Comparison of ENCODE assay signal across 25 cellular contexts in the genomic region with DNA sequence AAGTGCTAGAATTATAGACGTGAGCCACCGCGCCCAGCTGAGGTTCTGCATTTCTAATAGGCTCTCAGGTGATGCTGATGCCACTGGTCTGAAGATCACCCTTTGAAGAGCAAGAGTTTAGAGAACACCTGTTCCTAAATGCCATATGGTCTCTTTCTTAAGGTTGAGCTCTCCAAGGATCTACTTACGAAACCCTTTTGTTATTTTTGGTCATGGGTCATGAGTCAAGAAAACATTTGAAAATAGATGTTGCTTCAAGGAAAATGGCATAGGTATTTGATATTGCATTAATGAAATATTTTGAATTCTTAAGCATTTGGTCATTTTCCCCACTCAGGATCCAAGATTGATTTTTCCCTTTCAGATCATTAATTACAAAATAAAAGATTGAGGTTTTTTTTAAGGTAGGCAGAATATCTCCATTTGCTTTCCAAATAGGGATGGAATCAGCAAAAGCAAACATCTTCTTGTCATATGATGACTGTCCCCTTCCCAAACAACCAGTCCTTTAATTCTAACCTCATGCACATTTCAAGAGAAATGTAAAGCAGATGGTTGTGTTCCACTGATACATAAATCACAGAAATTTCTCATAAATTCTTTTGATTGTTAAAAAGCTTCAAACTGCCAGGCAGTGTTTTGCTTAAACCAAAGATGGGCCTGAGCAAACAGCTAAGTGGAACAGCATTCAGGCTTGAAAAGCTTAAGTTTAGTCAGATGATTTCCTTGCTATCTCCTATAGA.
DNase-seq lines count a peak whose midpoint lies in the region; ATAC-seq, FAIRE-seq and TF ChIP-seq lines count a peak whose summit lies in the region.
"Had no signal": no experiment of that assay in that cellular context is flagged by ENCODE, and none has a peak within 500 bp of the region (broad histone marks: within the 10 kb centered on the region; RNA-seq: fewer than 3 reads in every experiment).

No MANE protein-coding gene starts in this region.

- H3K79me2 ChIP-seq in astrocyte (ENCODE audit: insufficient read depth, low read length) = no peaks in the 10 kb centered on the region

- H3K4me3 ChIP-seq in astrocyte (ENCODE audit: insufficient read depth, low read depth, low read length) (no peak overlapping the region), spleen (no peak overlapping the region), sigmoid colon (no peak overlapping the region), uterus (no peak overlapping the region)
- H3K4me3 ChIP-seq: MG63, Peyer's patch, SJCRH30 had no signal

- no peaks in the 10 kb centered on the region for H3K27me3 ChIP-seq in astrocyte (ENCODE audit: insufficient read depth, low read length)
- H3K27me3 ChIP-seq in spleen (replicated peaks in 1 of 7) = no peaks in the 10 kb centered on the region
- no peaks in the 10 kb centered on the region for H3K27me3 ChIP-seq in sigmoid colon
- H3K27me3 ChIP-seq in uterus = no peaks in the 10 kb centered on the region
- H3K27me3 ChIP-seq: Peyer's patch, SJCRH30 had no signal

- no peaks in the 10 kb centered on the region for H3K27me3 Mint-ChIP-seq in astrocyte (ENCODE audit: low read depth, unreplicated experiment)
- H3K27me3 Mint-ChIP-seq: CD8-positive, alpha-beta memory T cell had no signal

- no peak overlapping the region for H3K27ac Mint-ChIP-seq in astrocyte (ENCODE audit: unreplicated experiment)
- H3K27ac Mint-ChIP-seq: CD8-positive, alpha-beta memory T cell; IgD-negative memory B cell had no signal

- no peak overlapping the region for H3K4me2 ChIP-seq in astrocyte (ENCODE audit: low read length)

- TF ChIP-seq POLR2A in spleen (IDR thresholded peaks at IDR 0.05) (no peak), sigmoid colon (IDR thresholded peaks at IDR 0.05) (no peak), uterus (IDR thresholded peaks at IDR 0.05) (no peak)

- intact Hi-C loops in spleen (cut with DNase I; ENCODE audit: low total_unique reads) = no loop called here
- intact Hi-C loops in sigmoid colon (cut with DNase I) = no loop called here
- intact Hi-C loops in sciatic nerve (cut with DNase I) = no loop called here
- intact Hi-C loops in uterus (cut with DNase I; ENCODE audit: low total_unique reads) = no loop called here

- no peak overlapping the region for H3K4me3 Mint-ChIP-seq in astrocyte (ENCODE audit: unreplicated experiment)
- H3K4me3 Mint-ChIP-seq: CD8-positive, alpha-beta memory T cell; IgD-negative memory B cell had no signal

- no peak for FAIRE-seq in astrocyte (lab: Jason Lieb, UNC)
- FAIRE-seq: A204.1, G401.6, GM12892 had no signal

- H3K27ac ChIP-seq in astrocyte (ENCODE audit: low read depth, low read length) (no peak overlapping the region), spleen (no peak overlapping the region), sigmoid colon (no peak overlapping the region), uterus (no peak overlapping the region)
- H3K27ac ChIP-seq: C4-2B, Peyer's patch, SJCRH30 had no signal

- H3K36me3 ChIP-seq in astrocyte (ENCODE audit: insufficient read depth, low read length) (no peaks in the 10 kb centered on the region), spleen (no peaks in the 10 kb centered on the region), sigmoid colon (no peaks in the 10 kb centered on the region), uterus (no peaks in the 10 kb centered on the region)
- H3K36me3 ChIP-seq: MG63, Peyer's patch, SJCRH30 had no signal

- no peaks in the 10 kb centered on the region for H3K9me3 ChIP-seq in astrocyte (ENCODE audit: insufficient read depth, low read depth, low read length)
- H3K9me3 ChIP-seq in spleen = no peaks in the 10 kb centered on the region
- H3K9me3 ChIP-seq in sigmoid colon = no peaks in the 10 kb centered on the region
- H3K9me3 ChIP-seq in uterus = no peaks in the 10 kb centered on the region
- H3K9me3 ChIP-seq: MG63, Peyer's patch, SJCRH30 had no signal

- H4K20me1 ChIP-seq in astrocyte (ENCODE audit: insufficient read depth, low read length) = no peaks in the 10 kb centered on the region

- no peaks in the 10 kb centered on the region for H3K4me1 ChIP-seq in astrocyte (ENCODE audit: insufficient read depth, low read length)
- no peaks in the 10 kb centered on the region for H3K4me1 ChIP-seq in spleen
- H3K4me1 ChIP-seq in sigmoid colon = no peaks in the 10 kb centered on the region
- no peaks in the 10 kb centered on the region for H3K4me1 ChIP-seq in uterus
- H3K4me1 ChIP-seq: Peyer's patch, SJCRH30 had no signal

- no peaks in the 10 kb centered on the region for H3K36me3 Mint-ChIP-seq in astrocyte (ENCODE audit: low read depth, unreplicated experiment)
- H3K36me3 Mint-ChIP-seq: CD8-positive, alpha-beta memory T cell; IgD-negative memory B cell had no signal

- DNase-seq in A172 (ENCODE audit: low spot score) (peak; percentile 22), NCI-H524 (lab: John Stamatoyannopoulos, UW) (peak; percentile 60 to 89), astrocyte (ENCODE audit: low read depth) (peak; percentile 44), kidney tubule cell (ENCODE audit: low spot score) (peak; percentile 17), spleen (no peak), sigmoid colon (no peak), sciatic nerve (ENCODE audit: low spot score) (no peak), uterus (no peak)
- DNase-seq: CD8-positive, alpha-beta memory T cell; GOT3; Karpas-422; MG63; NCI-H1048; NCI-H1417 treated with DMSO at 0.1 percent for 48 hours; NCI-H187; NCI-H2227 treated with DMSO at 0.1 percent for 48 hours; NCI-H510A; NCI-H82; Peyer's patch; SJCRH30 had no signal

- 87 to 99% (median 95%) methylated on average over 4 of the region's 4 CpGs for WGBS in spleen, 5 donors
- 91 to 93% methylated on average over 4 of the region's 4 CpGs for WGBS in sigmoid colon, 2 donors

- ATAC-seq in sciatic nerve = no peak

- no peaks in the 10 kb centered on the region for H3K4me1 Mint-ChIP-seq in astrocyte (ENCODE audit: low read depth, unreplicated experiment)
- H3K4me1 Mint-ChIP-seq: CD8-positive, alpha-beta memory T cell; IgD-negative memory B cell had no signal

- TF ChIP-seq EP300 in sigmoid colon (IDR thresholded peaks at IDR 0.05) = no peak

- no peak for TF ChIP-seq CTCF in astrocyte (IDR thresholded peaks at IDR 0.05; ENCODE audit: insufficient read depth, low read depth, low read length)
- no peak for TF ChIP-seq CTCF in spleen (IDR thresholded peaks at IDR 0.05 in 8 of 11, conservative IDR thresholded peaks at IDR 0.05 in 3 of 11)
- TF ChIP-seq CTCF in sigmoid colon (IDR thresholded peaks at IDR 0.05) = no peak
- TF ChIP-seq CTCF in uterus (IDR thresholded peaks at IDR 0.05) = no peak

- no peak overlapping the region for H2AFZ ChIP-seq in astrocyte (ENCODE audit: low read depth, low read length)

- no peak overlapping the region for H3K9ac ChIP-seq in astrocyte (ENCODE audit: low read length)

- H3K9me3 Mint-ChIP-seq in astrocyte (ENCODE audit: unreplicated experiment) = no peaks in the 10 kb centered on the region

Comparison
In these comparisons a context has a peak if more than half of its experiments do, and no peak if none do; other contexts are left out.
1. DNase-seq: peak in A172 (single experiment), NCI-H524 (2 of 2), astrocyte (single experiment) and kidney tubule cell (single experiment); none in spleen (single experiment), sigmoid colon (single experiment), sciatic nerve (single experiment) and uterus (0 of 2).